8 cellular contexts compared by ENCODE assay signal in genomic region chr16:58487566-58488351, GRCh38. TPM values are rescaled to one million over a fixed set of nuclear protein-coding genes. Genes with fewer than 3 reads are reported as not detected.
DNase-seq lines count a peak whose midpoint lies in the region; ATAC-seq and TF ChIP-seq lines count a peak whose summit lies in the region.

No MANE protein-coding gene starts in this region.

- no peaks in the 10 kb centered on the region for H3K79me1 ChIP-seq in trophoblast cell (ENCODE audit: low read length)

- peaks cover 28% of the 10 kb centered on the region for H3K4me1 ChIP-seq in BLaER1
- peaks cover 6% of the 10 kb centered on the region for H3K4me1 ChIP-seq in KMS-11 (ENCODE audit: low read depth, poor library complexity, severe bottlenecking)
- H3K4me1 ChIP-seq in trophoblast cell (ENCODE audit: control insufficient read depth in 1 of 2, insufficient read depth in 2 of 2, low read length in 2 of 2) = peaks cover 0 to 2% of the 10 kb centered on the region in 2 experiments
- H3K4me1 ChIP-seq in tibial nerve = peaks cover 0 to 10% (median 2%) of the 10 kb centered on the region in 4 donors

- no peak overlapping the region for H2BK5ac ChIP-seq in trophoblast cell (ENCODE audit: low read depth, low read length, poor library complexity)

- no peak overlapping the region for H2AK5ac ChIP-seq in trophoblast cell (ENCODE audit: low read length)

- no peak overlapping the region for H3K4ac ChIP-seq in trophoblast cell (ENCODE audit: low read depth, low read length)

- H3K14ac ChIP-seq in trophoblast cell (ENCODE audit: low read length) = no peak overlapping the region

- peak overlapping the region; percentile 13 for H4K12ac ChIP-seq in trophoblast cell (ENCODE audit: low read depth, low read length)

- H3K9ac ChIP-seq in BLaER1 (no peak overlapping the region), KMS-11 (no peak overlapping the region), trophoblast cell (ENCODE audit: low read length) (no peak overlapping the region)

- H3K27ac ChIP-seq in BLaER1 (no peak overlapping the region), KMS-11 (no peak overlapping the region), trophoblast cell (ENCODE audit: low read depth, low read length) (no peak overlapping the region), tibial nerve (no peak overlapping the region)

- peak overlapping the region; percentile 51 for H3K4me2 ChIP-seq in BLaER1
- peak overlapping the region; percentile 34; the same call in 1 of the 2 replicates for H3K4me2 ChIP-seq in KMS-11
- H3K4me2 ChIP-seq in trophoblast cell (ENCODE audit: low read length) = peak overlapping the region; percentile 19

- H3K79me2 ChIP-seq in KMS-11 (ENCODE audit: insufficient read depth, low read depth) (no peaks in the 10 kb centered on the region), trophoblast cell (ENCODE audit: control insufficient read depth, insufficient read depth, low read length, poor library complexity) (no peaks in the 10 kb centered on the region)

- DNase-seq in SHP77 (lab: John Stamatoyannopoulos, UW) (peak; percentile 68 to 83), germinal center (ENCODE audit: low spot score) (peak; percentile 86), trophoblast cell (peak; percentile 61 to 86), tibial nerve (ENCODE audit: low spot score in 2 of 2) (peak; percentile 66 to 78)
- peak; percentile 59 for DNase-seq in activated gamma-delta T cell treated with anti-CD3 and anti-CD28 coated beads, Interleukin-2, amount 50 U/mL, for 16 hours (ENCODE audit: low read depth)

- H3K18ac ChIP-seq in trophoblast cell (ENCODE audit: low read length) = no peak overlapping the region

- no peak for TF ChIP-seq POLR2A in tibial nerve (IDR thresholded peaks at IDR 0.05)

- no peak overlapping the region for H2BK12ac ChIP-seq in trophoblast cell (ENCODE audit: low read length)

- H2BK120ac ChIP-seq in trophoblast cell (ENCODE audit: insufficient read depth, low read length, poor library complexity) = no peak overlapping the region

- WGBS in trophoblast cell (ENCODE audit: extremely low coverage, insufficient coverage, insufficient read length) = no CpG with 5 or more reads among the region's 43 CpGs
- 19 to 21% methylated on average over 32 to 34 of the region's 43 CpGs for WGBS in tibial nerve, 2 donors

- H4K20me1 ChIP-seq in BLaER1 (no peaks in the 10 kb centered on the region), KMS-11 (ENCODE audit: insufficient read depth) (no peaks in the 10 kb centered on the region)

- H4K8ac ChIP-seq in trophoblast cell (ENCODE audit: low read depth, low read length) = no peak overlapping the region

- H3K23ac ChIP-seq in trophoblast cell (ENCODE audit: low read length) = no peak overlapping the region

- TF ChIP-seq EP300 in tibial nerve (IDR thresholded peaks at IDR 0.05) = no peak

- peak overlapping the region; percentile 58; the same call in 1 of the 2 replicates for H2AFZ ChIP-seq in KMS-11 (ENCODE audit: low read depth)
- peak overlapping the region; percentile 55 for H2AFZ ChIP-seq in trophoblast cell (ENCODE audit: insufficient read depth, low read length, poor library complexity)

- H3K36me3 ChIP-seq in BLaER1 = no peaks in the 10 kb centered on the region
- no peaks in the 10 kb centered on the region for H3K36me3 ChIP-seq in KMS-11 (ENCODE audit: insufficient read depth)
- H3K36me3 ChIP-seq in trophoblast cell (ENCODE audit: control insufficient read depth in 1 of 2, insufficient read depth in 2 of 2, low read length in 2 of 2) = no peaks in the 10 kb centered on the region
- no peaks in the 10 kb centered on the region for H3K36me3 ChIP-seq in tibial nerve

- H3K9me3 ChIP-seq in BLaER1 (no peaks in the 10 kb centered on the region), trophoblast cell (ENCODE audit: insufficient read depth, low read depth, low read length) (no peaks in the 10 kb centered on the region), tibial nerve (no peaks in the 10 kb centered on the region)

- H3K4me3 ChIP-seq in BLaER1 (no peak overlapping the region), KMS-11 (IDR thresholded peaks at IDR 0.05; ENCODE audit: insufficient read depth, low read depth, low read length) (no peak overlapping the region), trophoblast cell (ENCODE audit: low read depth, low read length) (peak overlapping the region; percentile 20), tibial nerve (peak overlapping the region in 1 of 4 donors; percentile 40)

- no peak overlapping the region for H4K91ac ChIP-seq in trophoblast cell (ENCODE audit: low read depth, low read length)

- peak; percentile 77 for ATAC-seq in GM19351 (IDR thresholded peaks at IDR 0.05; ENCODE audit: unreplicated experiment)

- no peaks in the 10 kb centered on the region for H3K27me3 ChIP-seq in BLaER1
- no peaks in the 10 kb centered on the region for H3K27me3 ChIP-seq in KMS-11 (ENCODE audit: insufficient read depth, low read depth)
- H3K27me3 ChIP-seq in trophoblast cell (ENCODE audit: insufficient read depth, low read length) = no peaks in the 10 kb centered on the region
- no peaks in the 10 kb centered on the region for H3K27me3 ChIP-seq in tibial nerve

- TF ChIP-seq CTCF in KMS-11 (conservative IDR thresholded peaks at IDR 0.05; ENCODE audit: low read depth, low read length) (peak; percentile 83), tibial nerve (IDR thresholded peaks at IDR 0.05) (peak; percentile 76 to 96 (median 90))

RNA-seq across cellular contexts. Expression of gene NDRG4, which starts 12.2 kb away (rescaled TPM):
- 7.0 and 7.3 TPM in 2 replicates for polyA plus RNA-seq in trophoblast cell (2013)
- 10 to 100 TPM in 1 of 4 donors, 1 to 10 TPM in 3; 3.9 to 12.6 (median 5.9) TPM for total RNA-seq in tibial nerve

RNA-seq across cellular contexts. Expression of gene SETD6, which starts 27.6 kb away (rescaled TPM):
- 8.3 and 8.4 TPM in 2 replicates for polyA plus RNA-seq in trophoblast cell (2013)
- 10 to 100 TPM; 41.0 to 82.5 (median 45.2) TPM for total RNA-seq in tibial nerve
